ENCODE assay signal across 8 cellular contexts in the genomic region with DNA sequence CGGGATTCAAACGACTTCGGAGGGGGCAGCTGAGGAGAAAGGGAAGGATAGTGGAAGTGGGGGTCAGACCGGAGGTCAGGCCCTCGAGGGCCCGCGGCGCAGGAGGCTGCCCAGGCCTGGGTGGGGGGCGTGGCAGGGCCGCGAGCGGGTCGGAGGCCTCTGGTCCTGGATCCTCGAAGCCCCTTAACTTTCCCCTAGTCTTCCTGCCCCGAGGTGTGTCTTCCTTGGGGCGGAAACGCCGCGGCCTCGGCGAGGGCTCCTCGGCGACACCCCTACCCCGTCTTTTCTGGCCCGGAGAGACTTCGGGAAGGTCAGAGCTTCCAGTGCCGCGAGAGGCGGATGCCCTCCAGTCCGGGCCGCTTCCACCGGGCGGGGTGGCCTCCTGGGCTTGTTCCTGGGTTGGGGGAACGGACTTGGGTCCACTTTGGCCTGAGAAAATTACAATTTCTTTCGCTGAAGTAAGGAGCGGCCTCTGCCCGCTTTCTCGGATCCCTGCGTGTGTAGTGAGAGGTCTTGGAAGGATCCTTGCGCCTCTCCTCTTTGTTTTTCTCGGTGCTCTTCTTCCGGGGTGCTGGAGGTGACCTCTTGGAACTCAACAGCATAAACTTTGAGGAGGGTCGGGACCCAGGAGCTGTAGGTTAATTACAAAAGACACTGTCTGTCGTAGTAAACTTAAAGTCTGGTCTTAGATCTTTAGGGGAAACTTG. TPM values are rescaled to one million over a fixed set of nuclear protein-coding genes. Genes with fewer than 3 reads are reported as not detected.
DNase-seq lines count a peak whose midpoint lies in the region; ATAC-seq lines count a peak whose summit lies in the region.

No MANE protein-coding gene starts in this region.

- H3K27ac ChIP-seq in caudate nucleus (ENCODE audit: low read depth, low read length), result peak overlapping the region; percentile 95
- peak overlapping the region; percentile 96 for H3K27ac ChIP-seq in layer of hippocampus (ENCODE audit: low read depth, low read length)

- in situ Hi-C loops in ACHN (cut with HindIII; ENCODE audit: low pct_ligation_motif_present, low pct_unique_long_range_greater_than_20kb, low sequenced_read_pairs), result no loop called here

- peak; percentile 71 for DNase-seq in ACHN
- peak; percentile 42 for DNase-seq in RPMI7951 (ENCODE audit: low read depth)
- peak in 16 of 61 donors; percentile 25 to 75 (median 42) for DNase-seq in caudate nucleus (lab: John Stamatoyannopoulos, UW)
- peak; percentile 41 for DNase-seq in stimulated activated naive CD4-positive, alpha-beta T cell treated with Interleukin-2 at 50 U/mL for 16 hours (lab: John Stamatoyannopoulos, UW)
- DNase-seq in activated CD8-positive, alpha-beta memory T cell treated with anti-CD3 and anti-CD28 coated beads for 24 hours, result no peak

- no peaks in the 10 kb centered on the region for H3K27me3 ChIP-seq in layer of hippocampus (ENCODE audit: control insufficient read depth, insufficient read depth, low read length)

- ATAC-seq in GM18519 (IDR thresholded peaks at IDR 0.05; ENCODE audit: low FRiP score, unreplicated experiment) (peak; percentile 19), HG02981 (IDR thresholded peaks at IDR 0.05; ENCODE audit: unreplicated experiment) (peak; percentile 28)

RNA-seq across cellular contexts. Expression of a gene that starts 0.5 kb away (rescaled TPM):
- total RNA-seq in RPMI7951 (2014; rRNA removed; shearing (Covaris generic)), result 160 and 186 TPM in 2 replicates

RNA-seq across cellular contexts. Expression of a gene that starts 11.8 kb away (rescaled TPM):
- total RNA-seq in RPMI7951 (2014; rRNA removed; shearing (Covaris generic)), result 3.4 and 3.8 TPM in 2 replicates

RNA-seq across cellular contexts. Expression of a gene that starts 50.1 kb away (rescaled TPM):
- 8.7 and 8.8 TPM in 2 replicates for total RNA-seq in RPMI7951 (2014; rRNA removed; shearing (Covaris generic))
